20 cellular contexts compared by ENCODE assay signal in the genomic region with DNA sequence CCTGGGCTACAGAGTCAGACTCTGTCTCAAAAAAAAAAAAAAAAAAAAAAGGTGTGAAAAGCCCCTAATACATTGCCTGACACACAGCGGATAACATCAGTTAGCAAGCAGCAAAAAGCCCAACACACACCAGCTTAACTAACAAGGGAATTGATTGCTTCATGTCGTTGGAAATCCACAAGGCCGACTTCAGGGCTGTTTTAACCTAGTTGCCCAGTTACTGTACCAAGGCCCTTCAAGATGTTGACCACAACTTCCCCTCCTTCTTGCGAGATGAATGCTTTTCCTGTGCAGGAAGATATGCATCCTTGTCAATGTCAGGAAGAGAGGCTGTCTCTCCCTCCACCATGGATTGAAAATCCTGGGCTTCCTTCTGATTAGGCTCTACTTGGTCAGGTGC.
"Had no signal": no experiment of that assay in that cellular context is flagged by ENCODE, and none has a peak within 500 bp of the region (broad histone marks: within the 10 kb centered on the region; RNA-seq: fewer than 3 reads in every experiment).

No MANE protein-coding gene starts in this region.

- H3K27me3 Mint-ChIP-seq: activated naive CD4-positive, alpha-beta T cell treated with anti-CD3 and anti-CD28 coated beads, Interleukin-2, amount 10 ng/mL, durations not matched to agents 7 days and 5 days had no signal

- H3K27ac Mint-ChIP-seq: activated CD4-positive, alpha-beta T cell treated with anti-CD3 and anti-CD28 coated beads, Interleukin-2, amount 10 ng/mL, durations not matched to agents 24 days and 14 days; activated CD8-positive, alpha-beta T cell treated with anti-CD3 and anti-CD28 coated beads for 36 hours; activated naive CD4-positive, alpha-beta T cell treated with anti-CD3 and anti-CD28 coated beads, Interleukin-2, amount 10 ng/mL, durations not matched to agents 7 days and 5 days; nephron; stimulated activated naive CD8-positive, alpha-beta T cell treated with anti-CD3 and anti-CD28 coated beads, Interleukin-15, amount 100 ng/mL, for 72 hours had no signal

- H3K36me3 Mint-ChIP-seq: activated naive CD4-positive, alpha-beta T cell treated with anti-CD3 and anti-CD28 coated beads, Interleukin-2, amount 10 ng/mL, durations not matched to agents 7 days and 5 days had no signal

- H3K4me3 Mint-ChIP-seq: activated CD4-positive, alpha-beta T cell treated with anti-CD3 and anti-CD28 coated beads, Interleukin-2, amount 10 ng/mL, durations not matched to agents 24 days and 14 days; activated CD8-positive, alpha-beta T cell treated with anti-CD3 and anti-CD28 coated beads for 36 hours; activated naive CD4-positive, alpha-beta T cell treated with anti-CD3 and anti-CD28 coated beads, Interleukin-2, amount 10 ng/mL, durations not matched to agents 7 days and 5 days; activated T-cell treated with anti-CD3 and anti-CD28 coated beads, Interleukin-2, amount 50 U/mL, for 4 hours; nephron; stimulated activated naive CD8-positive, alpha-beta T cell treated with anti-CD3 and anti-CD28 coated beads, Interleukin-15, amount 100 ng/mL, for 72 hours had no signal

- H3K9me3 Mint-ChIP-seq: activated CD4-positive, alpha-beta T cell treated with anti-CD3 and anti-CD28 coated beads, Interleukin-2, amount 10 ng/mL, durations not matched to agents 24 days and 14 days; activated CD8-positive, alpha-beta T cell treated with anti-CD3 and anti-CD28 coated beads for 36 hours; activated naive CD4-positive, alpha-beta T cell treated with anti-CD3 and anti-CD28 coated beads, Interleukin-2, amount 10 ng/mL, durations not matched to agents 7 days and 5 days; activated T-cell treated with anti-CD3 and anti-CD28 coated beads, Interleukin-2, amount 50 U/mL, for 4 hours; nephron; stimulated activated naive CD8-positive, alpha-beta T cell treated with anti-CD3 and anti-CD28 coated beads, Interleukin-15, amount 100 ng/mL, for 72 hours had no signal

- ATAC-seq: activated CD8-positive, alpha-beta T cell treated with anti-CD3 and anti-CD28 coated beads for 36 hours; activated T-cell treated with anti-CD3 and anti-CD28 coated beads, Interleukin-2, amount 50 U/mL, for 4 hours; gastroesophageal sphincter; heart left ventricle; left lobe of liver; right lobe of liver; stimulated activated naive CD8-positive, alpha-beta T cell treated with anti-CD3 and anti-CD28 coated beads, Interleukin-15, amount 100 ng/mL, for 72 hours had no signal

- H3K4me1 Mint-ChIP-seq: activated CD4-positive, alpha-beta T cell treated with anti-CD3 and anti-CD28 coated beads, Interleukin-2, amount 10 ng/mL, durations not matched to agents 24 days and 14 days; activated naive CD4-positive, alpha-beta T cell treated with anti-CD3 and anti-CD28 coated beads, Interleukin-2, amount 10 ng/mL, durations not matched to agents 7 days and 5 days; nephron; stimulated activated naive CD8-positive, alpha-beta T cell treated with anti-CD3 and anti-CD28 coated beads, Interleukin-15, amount 100 ng/mL, for 72 hours had no signal

- DNase-seq: activated CD4-positive, alpha-beta T cell treated with anti-CD3 and anti-CD28 coated beads, Interleukin-2, amount 10 ng/mL, durations not matched to agents 24 days and 14 days; activated CD4-positive, CD25-positive, alpha-beta regulatory T cell; activated CD8-positive, alpha-beta T cell treated with anti-CD3 and anti-CD28 coated beads for 36 hours; activated effector memory CD4-positive, alpha-beta T cell treated with Interleukin-2 at 50 U/mL for 16 hours; activated naive CD4-positive, alpha-beta T cell treated with anti-CD3 and anti-CD28 coated beads, Interleukin-2, amount 10 ng/mL, durations not matched to agents 7 days and 5 days; activated T-cell treated with anti-CD3 and anti-CD28 coated beads, Interleukin-2, amount 50 U/mL, for 4 hours; effector CD4-positive, alpha-beta T cell; heart left ventricle; kidney; midbrain; right lobe of liver; small intestine; stimulated activated CD4-positive, alpha-beta T cell treated with anti-CD3 and anti-CD28 coated beads, Interleukin-15, amount 100 ng/mL, for 24 hours; stimulated activated CD4-positive, alpha-beta T cell treated with anti-CD3 and anti-CD28 coated beads, Interleukin-2, amount 100 ng/mL, for 48 hours; stimulated activated naive CD8-positive, alpha-beta T cell treated with anti-CD3 and anti-CD28 coated beads, Interleukin-15, amount 100 ng/mL, for 72 hours; transverse colon; uterus had no signal
